13 cellular contexts compared by ENCODE assay signal in the genomic region with DNA sequence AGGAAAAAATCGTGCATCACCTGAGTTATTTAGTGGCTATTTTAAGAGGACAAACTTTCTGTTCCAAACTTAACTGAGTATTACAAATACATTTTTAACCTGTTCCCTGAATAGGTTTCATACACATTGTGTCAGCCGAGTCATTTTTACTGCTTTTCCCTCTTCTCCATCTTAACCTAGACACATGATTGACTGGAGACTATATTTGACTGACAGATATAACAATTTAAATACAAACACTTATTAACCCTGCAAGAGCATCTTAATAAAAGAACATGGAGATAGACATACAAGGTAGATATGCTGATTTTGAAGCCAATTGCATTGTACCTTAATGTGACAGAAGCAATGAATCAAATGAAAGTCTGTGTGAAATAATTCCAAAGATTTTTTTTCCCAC.
"Had no signal": no experiment of that assay in that cellular context is flagged by ENCODE, and none has a peak within 500 bp of the region (broad histone marks: within the 10 kb centered on the region; RNA-seq: fewer than 3 reads in every experiment).

No MANE protein-coding gene starts in this region.

- ATAC-seq: effector memory CD8-positive, alpha-beta T cell; esophagus mucosa; foreskin keratinocyte; gastrocnemius medialis; gastroesophageal sphincter; heart left ventricle; heart right ventricle had no signal

- H3K36me3 ChIP-seq: colonic mucosa, esophagus muscularis mucosa, esophagus squamous epithelium, gastrocnemius medialis, gastroesophageal sphincter, heart left ventricle, heart right ventricle had no signal

- H3K4me3 ChIP-seq: colonic mucosa, coronary artery, dorsolateral prefrontal cortex, esophagus muscularis mucosa, esophagus squamous epithelium, gastrocnemius medialis, gastroesophageal sphincter, heart left ventricle, heart right ventricle had no signal

- H3K27me3 ChIP-seq: colonic mucosa, dorsolateral prefrontal cortex, esophagus muscularis mucosa, esophagus squamous epithelium, foreskin keratinocyte, gastrocnemius medialis, gastroesophageal sphincter, heart left ventricle, heart right ventricle had no signal

- H3K9me3 ChIP-seq: colonic mucosa, esophagus muscularis mucosa, esophagus squamous epithelium, gastrocnemius medialis, gastroesophageal sphincter had no signal

- H3K27ac ChIP-seq: colonic mucosa, coronary artery, dorsolateral prefrontal cortex, epithelial cell of prostate, esophagus muscularis mucosa, esophagus squamous epithelium, foreskin keratinocyte, gastrocnemius medialis, gastroesophageal sphincter, heart left ventricle, heart right ventricle had no signal
